Comparison of ENCODE assay signal across 1 cellular context in the genomic region with DNA sequence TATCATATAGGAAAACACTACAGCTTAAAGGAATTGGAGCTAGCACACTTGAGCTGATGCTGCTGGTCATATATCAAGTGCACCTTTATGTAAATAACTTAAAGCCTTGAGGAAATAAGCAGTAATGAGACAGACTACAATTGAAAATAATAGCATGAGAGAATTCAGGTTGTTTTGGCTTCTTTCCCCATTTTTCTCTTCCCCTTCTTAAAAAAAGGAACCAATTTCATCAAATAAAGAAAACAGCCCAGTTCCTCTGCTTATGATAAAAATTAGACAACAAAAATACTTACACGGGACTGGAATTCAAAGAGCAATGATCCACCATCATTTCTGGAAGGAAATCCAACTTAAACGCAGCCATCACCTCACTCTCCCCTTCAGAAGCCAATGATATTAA.
TF ChIP-seq lines count a peak whose summit lies in the region.

No MANE protein-coding gene starts in this region.

TF ChIP-seq in HEK293, 187 proteins besides CTCF, POLR2A, EP300 and RAD21 (continued from another document):
- TF ChIP-seq, protein P1, sequence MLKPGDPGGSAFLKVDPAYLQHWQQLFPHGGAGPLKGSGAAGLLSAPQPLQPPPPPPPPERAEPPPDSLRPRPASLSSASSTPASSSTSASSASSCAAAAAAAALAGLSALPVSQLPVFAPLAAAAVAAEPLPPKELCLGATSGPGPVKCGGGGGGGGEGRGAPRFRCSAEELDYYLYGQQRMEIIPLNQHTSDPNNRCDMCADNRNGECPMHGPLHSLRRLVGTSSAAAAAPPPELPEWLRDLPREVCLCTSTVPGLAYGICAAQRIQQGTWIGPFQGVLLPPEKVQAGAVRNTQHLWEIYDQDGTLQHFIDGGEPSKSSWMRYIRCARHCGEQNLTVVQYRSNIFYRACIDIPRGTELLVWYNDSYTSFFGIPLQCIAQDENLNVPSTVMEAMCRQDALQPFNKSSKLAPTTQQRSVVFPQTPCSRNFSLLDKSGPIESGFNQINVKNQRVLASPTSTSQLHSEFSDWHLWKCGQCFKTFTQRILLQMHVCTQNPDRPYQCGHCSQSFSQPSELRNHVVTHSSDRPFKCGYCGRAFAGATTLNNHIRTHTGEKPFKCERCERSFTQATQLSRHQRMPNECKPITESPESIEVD (tag by site-specific recombination; IDR thresholded peaks at IDR 0.05) = 0 out of 2 replicates have a peak, but pooled peaks have one; percentile 9
TF ChIP-seq in HEK293: peak in this region for 1.
